In the genomic region with DNA sequence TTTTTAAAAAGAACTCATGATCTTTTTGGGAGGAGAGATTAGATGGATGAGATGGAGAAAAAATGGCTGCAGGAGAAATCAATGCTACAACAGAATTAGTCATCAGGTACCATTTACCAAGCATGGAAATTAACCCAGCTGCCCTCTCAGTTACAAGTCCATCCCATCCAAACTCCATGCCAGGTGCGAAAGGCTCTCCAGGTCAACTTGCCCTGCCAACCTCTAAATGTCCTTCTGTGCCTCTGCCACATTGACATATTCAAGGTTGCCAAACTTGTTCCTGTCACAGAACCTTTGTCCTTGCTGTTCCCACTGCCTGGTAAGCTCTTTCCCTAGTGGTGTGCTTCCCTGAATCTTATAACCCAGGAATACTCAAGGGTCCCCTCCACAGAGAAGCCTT, we compare ENCODE assay signal across 27 cellular contexts. TPM values are rescaled to one million over a fixed set of nuclear protein-coding genes. Genes with fewer than 3 reads are reported as not detected.
"Had no signal": no experiment of that assay in that cellular context is flagged by ENCODE, and none has a peak within 500 bp of the region (broad histone marks: within the 10 kb centered on the region; RNA-seq: fewer than 3 reads in every experiment).

No MANE protein-coding gene starts in this region.

- H3K4me2 ChIP-seq: KMS-11, SK-N-SH had no signal

- DNase-seq: Kasumi-1; MV-4-11; NCI-H1048; NCI-H1105; NCI-H1417; NCI-H1436 treated with DMSO at 0.1 percent for 48 hours; NCI-H1694; NCI-H187 treated with DMSO at 0.1 percent for 48 hours; NCI-H2029 treated with DMSO at 0.1 percent for 48 hours; NCI-H2227 treated with DMSO at 0.1 percent for 48 hours; NCI-H524; NCI-H526 treated with DMSO at 0.1 percent for 48 hours; NCI-H748 treated with DMSO at 0.1 percent for 48 hours; NK-92 treated with Interleukin-12 subunit alpha and Interleukin-12 subunit beta, amount 100 ng/mL, for 24 hours; PC-3; SHP77; SK-N-SH; SW 1271; T-cell had no signal

- H3K27ac ChIP-seq: KMS-11, RWPE1 had no signal

- H3K9me3 ChIP-seq: SK-N-SH had no signal

- ATAC-seq: K562, Panc1, T-cell had no signal

- FAIRE-seq: K562 had no signal

- H3K4me3 ChIP-seq: K562 had no signal

- H3K9ac ChIP-seq: KMS-11, SK-N-SH had no signal

RNA-seq across cellular contexts. Expression of a gene that starts 7.2 kb away (rescaled TPM):
- total RNA-seq: HT-29, M059J, OCI-LY7, PC-3, SK-MEL-5 had no signal
- polyA plus RNA-seq: K562 had no signal

RNA-seq across cellular contexts. Expression of a gene that starts 38.1 kb away (rescaled TPM):
- total RNA-seq: K562, M059J, SK-MEL-5 had no signal
- polyA plus RNA-seq: K562 had no signal
